ENCODE assay signal across 1 cellular context in genomic region chrX:128000033-128000432, GRCh38. TPM values are rescaled to one million over a fixed set of nuclear protein-coding genes. Genes with fewer than 3 reads are reported as not detected.
"Had no signal": no experiment of that assay in that cellular context is flagged by ENCODE, and none has a peak within 500 bp of the region (broad histone marks: within the 10 kb centered on the region; RNA-seq: fewer than 3 reads in every experiment).

No MANE protein-coding gene starts in this region.

RNA-seq across cellular contexts. Expression of gene ACTRT1, which starts 52.2 kb away (rescaled TPM):
- polyA plus RNA-seq: SK-N-SH had no signal
